Comparison of ENCODE assay signal across 8 cellular contexts in the genomic region with DNA sequence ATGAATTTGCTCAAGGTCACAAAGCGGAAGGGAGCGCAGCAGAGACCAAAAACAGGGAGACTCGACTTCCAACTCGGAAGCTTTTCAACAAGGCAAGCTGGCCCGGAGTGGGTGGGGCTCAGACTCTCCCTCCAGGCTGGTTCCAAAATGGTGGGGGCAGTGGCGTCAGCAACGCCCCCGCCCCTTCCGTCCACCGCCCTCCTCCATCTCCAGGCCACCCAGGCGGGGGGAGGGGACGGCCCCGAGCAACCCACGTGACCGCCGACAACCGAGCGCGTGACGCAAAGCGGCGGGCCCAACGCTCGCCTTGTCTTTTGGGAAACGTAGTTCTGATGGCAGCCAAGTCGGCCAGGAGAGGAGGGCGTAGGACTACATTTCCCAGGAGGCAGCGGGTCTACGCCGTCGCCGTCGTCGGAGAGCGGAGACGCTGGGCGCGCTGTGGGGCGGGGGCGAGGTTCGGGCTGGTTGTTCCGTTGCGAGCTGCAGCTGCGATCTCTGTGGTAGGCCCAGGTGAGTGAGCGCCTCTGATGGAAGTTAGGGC. TPM values are rescaled to one million over a fixed set of nuclear protein-coding genes. Genes with fewer than 3 reads are reported as not detected.
DNase-seq lines count a peak whose midpoint lies in the region; ATAC-seq, FAIRE-seq and TF ChIP-seq lines count a peak whose summit lies in the region.

A gene with protein sequence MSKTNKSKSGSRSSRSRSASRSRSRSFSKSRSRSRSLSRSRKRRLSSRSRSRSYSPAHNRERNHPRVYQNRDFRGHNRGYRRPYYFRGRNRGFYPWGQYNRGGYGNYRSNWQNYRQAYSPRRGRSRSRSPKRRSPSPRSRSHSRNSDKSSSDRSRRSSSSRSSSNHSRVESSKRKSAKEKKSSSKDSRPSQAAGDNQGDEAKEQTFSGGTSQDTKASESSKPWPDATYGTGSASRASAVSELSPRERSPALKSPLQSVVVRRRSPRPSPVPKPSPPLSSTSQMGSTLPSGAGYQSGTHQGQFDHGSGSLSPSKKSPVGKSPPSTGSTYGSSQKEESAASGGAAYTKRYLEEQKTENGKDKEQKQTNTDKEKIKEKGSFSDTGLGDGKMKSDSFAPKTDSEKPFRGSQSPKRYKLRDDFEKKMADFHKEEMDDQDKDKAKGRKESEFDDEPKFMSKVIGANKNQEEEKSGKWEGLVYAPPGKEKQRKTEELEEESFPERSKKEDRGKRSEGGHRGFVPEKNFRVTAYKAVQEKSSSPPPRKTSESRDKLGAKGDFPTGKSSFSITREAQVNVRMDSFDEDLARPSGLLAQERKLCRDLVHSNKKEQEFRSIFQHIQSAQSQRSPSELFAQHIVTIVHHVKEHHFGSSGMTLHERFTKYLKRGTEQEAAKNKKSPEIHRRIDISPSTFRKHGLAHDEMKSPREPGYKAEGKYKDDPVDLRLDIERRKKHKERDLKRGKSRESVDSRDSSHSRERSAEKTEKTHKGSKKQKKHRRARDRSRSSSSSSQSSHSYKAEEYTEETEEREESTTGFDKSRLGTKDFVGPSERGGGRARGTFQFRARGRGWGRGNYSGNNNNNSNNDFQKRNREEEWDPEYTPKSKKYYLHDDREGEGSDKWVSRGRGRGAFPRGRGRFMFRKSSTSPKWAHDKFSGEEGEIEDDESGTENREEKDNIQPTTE (plus strand): TSS at position 448 of the 541 bp plus-strand sequence. CDS start 58,121 bp downstream, outside the sequence.

- peak within 1 kb of the TSS; percentile 88 for H3K27ac ChIP-seq in adipose tissue (ENCODE audit: low read depth, low read length)
- H3K27ac ChIP-seq in cardiac muscle cell = peak within 1 kb of the TSS; percentile 94
- H3K27ac ChIP-seq in trophoblast cell (ENCODE audit: low read depth, low read length) = peak within 1 kb of the TSS; percentile 90
- peak within 1 kb of the TSS; percentile 95 to 99 (median 98) for H3K27ac ChIP-seq in transverse colon

- peak within 1 kb of the TSS; percentile 88 for H3K4me2 ChIP-seq in trophoblast cell (ENCODE audit: low read length)

- peaks cover 32% of the 10 kb centered on the region for H3K79me2 ChIP-seq in trophoblast cell (ENCODE audit: control insufficient read depth, insufficient read depth, low read length, poor library complexity)

- peak within 1 kb of the TSS; percentile 84 for H2AFZ ChIP-seq in trophoblast cell (ENCODE audit: insufficient read depth, low read length, poor library complexity)

- H3K27ac Mint-ChIP-seq in T-cell = peak within 1 kb of the TSS; percentile 99 to 100

- H3K4me1 Mint-ChIP-seq in T-cell = peaks cover 36 to 42% (median 41%) of the 10 kb centered on the region in 3 donors

- peaks cover 15% of the 10 kb centered on the region for H3K36me3 Mint-ChIP-seq in T-cell

- intact Hi-C loops in transverse colon (cut with DNase I; ENCODE audit: low total_unique reads) = no loop called here

- peak within 1 kb of the TSS; percentile 23 for H2BK12ac ChIP-seq in trophoblast cell (ENCODE audit: low read length)

- TF ChIP-seq CTCF in cardiac muscle cell (IDR thresholded peaks at IDR 0.05; ENCODE audit: low read depth, low read length) = no peak
- no peak for TF ChIP-seq CTCF in transverse colon (IDR thresholded peaks at IDR 0.05)

- peak within 1 kb of the TSS; percentile 99 for H3K4ac ChIP-seq in trophoblast cell (ENCODE audit: low read depth, low read length)

- peak within 1 kb of the TSS; percentile 18 for H2AK5ac ChIP-seq in trophoblast cell (ENCODE audit: low read length)

- H3K4me3 ChIP-seq in cardiac muscle cell (peak within 1 kb of the TSS; percentile 59), trophoblast cell (ENCODE audit: low read depth, low read length) (peak within 1 kb of the TSS; percentile 81), transverse colon (peak within 1 kb of the TSS; percentile 74 to 96 (median 90))

- peak within 1 kb of the TSS; percentile 90 for H4K12ac ChIP-seq in trophoblast cell (ENCODE audit: low read depth, low read length)

- H3K9me3 ChIP-seq in cardiac muscle cell (ENCODE audit: low read depth) (no peaks in the 10 kb centered on the region), trophoblast cell (ENCODE audit: insufficient read depth, low read depth, low read length) (no peaks in the 10 kb centered on the region), transverse colon (no peaks in the 10 kb centered on the region)

- CTCF ChIA-PET in T-cell (lab: Charles Lee) = interaction anchor here (0.6 to 3.2 kb wide), 14 partner anchors 10 to 148 kb away, joined by 3 to 32 read pairs (median 4); a partner anchor contains a TSS

- ATAC-seq in HG02840 (IDR thresholded peaks at IDR 0.05; ENCODE audit: low FRiP score, unreplicated experiment) (peak; percentile 93), T-cell (replicated peaks in 1 of 4) (peak; percentile 87 to 95 (median 92))

- no peaks in the 10 kb centered on the region for H3K9me3 Mint-ChIP-seq in T-cell

- H4K8ac ChIP-seq in trophoblast cell (ENCODE audit: low read depth, low read length) = peak within 1 kb of the TSS; percentile 91

- 0 to 1% (median 0%) methylated on average over 34 to 45 of the region's 45 CpGs for WGBS in adipose tissue, 3 donors
- no CpG with 5 or more reads among the region's 45 CpGs for WGBS in trophoblast cell (ENCODE audit: extremely low coverage, insufficient coverage, insufficient read length)
- WGBS in transverse colon (ENCODE audit: low coverage in 1 of 2), 2 donors = 0% methylated on average over 45 of the region's 45 CpGs; no CpG with 5 or more reads in 1 of the 2 donors

- H3K4me3 Mint-ChIP-seq in T-cell = peak within 1 kb of the TSS; percentile 92 to 99 (median 96)

- no peaks in the 10 kb centered on the region for H3K27me3 ChIP-seq in cardiac muscle cell
- H3K27me3 ChIP-seq in trophoblast cell (ENCODE audit: insufficient read depth, low read length) = no peaks in the 10 kb centered on the region
- H3K27me3 ChIP-seq in transverse colon = no peaks in the 10 kb centered on the region

- H3K27me3 Mint-ChIP-seq in T-cell = no peaks in the 10 kb centered on the region

- peak within 1 kb of the TSS; percentile 86 for H2BK5ac ChIP-seq in trophoblast cell (ENCODE audit: low read depth, low read length, poor library complexity)

- peak; percentile 88 for TF ChIP-seq EP300 in transverse colon (IDR thresholded peaks at IDR 0.05; ENCODE audit: low read depth)

- H3K23ac ChIP-seq in trophoblast cell (ENCODE audit: low read length) = no peak within 1 kb of the TSS

- peak; percentile 85 for DNase-seq in GM12891 (ENCODE audit: insufficient read length, low spot score)
- peak; percentile 96 for DNase-seq in NCI-H1436 treated with DMSO at 0.1 percent for 48 hours (lab: John Stamatoyannopoulos, UW)
- peak; percentile 96 to 100 (median 100) for DNase-seq in T-cell
- DNase-seq in cardiac muscle cell (ENCODE audit: low read depth in 1 of 2, low spot score in 1 of 2) = peak; percentile 100
- DNase-seq in trophoblast cell = peak; percentile 100
- peak; percentile 100 for DNase-seq in transverse colon

- FAIRE-seq in GM12891 (lab: Jason Lieb, UNC) = peak; percentile 99

- H3K36me3 ChIP-seq in cardiac muscle cell (no peaks in the 10 kb centered on the region), trophoblast cell (ENCODE audit: control insufficient read depth in 1 of 2, insufficient read depth in 2 of 2, low read length in 2 of 2) (peaks cover 12 to 16% of the 10 kb centered on the region in 2 experiments), transverse colon (no peaks in the 10 kb centered on the region)

- POLR2A ChIA-PET in T-cell (lab: Charles Lee) = interaction anchor here (0.6 to 2.9 kb wide), 12 partner anchors 12 to 77 kb away, joined by 3 to 27 read pairs (median 4); a partner anchor contains a TSS

- in situ Hi-C loops in transverse colon (cut with MboI; ENCODE audit: low pct_ligation_motif_present in 1 of 4, low pct_unique_long_range_greater_than_20kb in 1 of 4, low sequenced_read_pairs in 3 of 4) = no loop called here

- peak; percentile 93 for TF ChIP-seq POLR2A in GM12891 (IDR thresholded peaks at IDR 0.05; ENCODE audit: low read depth, low read length)
- TF ChIP-seq POLR2A in transverse colon (IDR thresholded peaks at IDR 0.05) = peak; percentile 98

- H3K4me1 ChIP-seq in cardiac muscle cell (ENCODE audit: low read depth) (peaks cover 24% of the 10 kb centered on the region), trophoblast cell (ENCODE audit: control insufficient read depth in 1 of 2, insufficient read depth in 2 of 2, low read length in 2 of 2) (peaks cover 2 to 9% of the 10 kb centered on the region in 2 experiments), transverse colon (peaks cover 13 to 42% (median 34%) of the 10 kb centered on the region in 4 donors)

- H4K91ac ChIP-seq in trophoblast cell (ENCODE audit: low read depth, low read length) = peak within 1 kb of the TSS; percentile 76

- H3K14ac ChIP-seq in trophoblast cell (ENCODE audit: low read length) = peak within 1 kb of the TSS; percentile 72

- H3K18ac ChIP-seq in trophoblast cell (ENCODE audit: low read length) = peak within 1 kb of the TSS; percentile 36

- peaks cover 13% of the 10 kb centered on the region for H3K79me1 ChIP-seq in trophoblast cell (ENCODE audit: low read length)

- peak within 1 kb of the TSS; percentile 56 for H2BK120ac ChIP-seq in trophoblast cell (ENCODE audit: insufficient read depth, low read length, poor library complexity)

- H3K9ac ChIP-seq in trophoblast cell (ENCODE audit: low read length) = peak within 1 kb of the TSS; percentile 87

TF ChIP-seq in GM12891, 5 proteins besides CTCF, POLR2A, EP300 and RAD21:
- peak; percentile 75; the same call in 1 of the 2 replicates for TF ChIP-seq TAF1 (IDR thresholded peaks at IDR 0.05; ENCODE audit: low read depth, low read length)
- no peak for TF ChIP-seq PAX5 (IDR thresholded peaks at IDR 0.05; ENCODE audit: insufficient read depth, low read length, severe bottlenecking)
- TF ChIP-seq POU2F2 (IDR thresholded peaks at IDR 0.05; ENCODE audit: low read depth, low read length) = no peak
- TF ChIP-seq SPI1 (IDR thresholded peaks at IDR 0.05; ENCODE audit: low read depth, low read length) = no peak
- peak; percentile 95 for TF ChIP-seq POLR2AphosphoS5 (IDR thresholded peaks at IDR 0.05; ENCODE audit: low read depth, low read length)

RNA-seq across cellular contexts. Expression of the gene that starts here (rescaled TPM):
- 53.4 TPM for polyA plus RNA-seq in GM12891 (2012; ENCODE audit: low read depth, missing spikeins)
- total RNA-seq in T-cell (100 to 1,000 TPM in 3 of 5 donors, 10 to 100 TPM in 2; 75.2 to 111 (median 101) TPM), cardiac muscle cell (60.2 and 92.9 TPM in 2 replicates), transverse colon (10 to 100 TPM; 25.8 to 73.7 (median 59.9) TPM)
- polyA plus RNA-seq in adipose tissue (10 to 100 TPM; 19.5 to 47.6 (median 35.5) TPM), cardiac muscle cell (48.6 and 63.6 TPM in 2 replicates)
- polyA plus RNA-seq in trophoblast cell (2013) = 95.1 and 102 TPM in 2 replicates

Comparison
In these comparisons a context has a peak if more than half of its experiments do, and no peak if none do; other contexts are left out.
1. Peak in every context shown above with its lines: DNase-seq, ATAC-seq, H3K4me3 ChIP-seq and H3K27ac ChIP-seq.